12 cellular contexts compared by ENCODE assay signal in genomic region chr9:121359358-121360294, GRCh38. TPM values are rescaled to one million over a fixed set of nuclear protein-coding genes. Genes with fewer than 3 reads are reported as not detected.
DNase-seq lines count a peak whose midpoint lies in the region; ATAC-seq and TF ChIP-seq lines count a peak whose summit lies in the region.
"Had no signal": no experiment of that assay in that cellular context is flagged by ENCODE, and none has a peak within 500 bp of the region (broad histone marks: within the 10 kb centered on the region; RNA-seq: fewer than 3 reads in every experiment).

No MANE protein-coding gene starts in this region.

- no peak overlapping the region for H3K27ac ChIP-seq in CD8-positive, alpha-beta memory T cell (ENCODE audit: low read depth, low read length)
- H3K27ac ChIP-seq in Karpas-422 (ENCODE audit: low read length) (peak overlapping the region; percentile 16; the same call in 1 of the 2 replicates), PC-9 (no peak overlapping the region), body of pancreas (no peak overlapping the region)
- H3K27ac ChIP-seq: WERI-Rb-1 had no signal

- no peak overlapping the region for H3K4me3 ChIP-seq in CD8-positive, alpha-beta memory T cell (ENCODE audit: low read length)
- H3K4me3 ChIP-seq in Karpas-422 (ENCODE audit: low read length) (no peak overlapping the region), choroid plexus epithelial cell (ENCODE audit: low read depth, low read length) (no peak overlapping the region), PC-9 (no peak overlapping the region), body of pancreas (no peak overlapping the region)

- H3K36me3 Mint-ChIP-seq in CD8-positive, alpha-beta memory T cell = peaks cover 0 to 18% (median 9%) of the 10 kb centered on the region in 3 donors
- no peaks in the 10 kb centered on the region for H3K36me3 Mint-ChIP-seq in osteocyte (ENCODE audit: unreplicated experiment)
- H3K36me3 Mint-ChIP-seq: memory B cell had no signal

- no peak for TF ChIP-seq CTCF in choroid plexus epithelial cell (conservative IDR thresholded peaks at IDR 0.05; ENCODE audit: low read depth, low read length)
- no peak for TF ChIP-seq CTCF in osteocyte (IDR thresholded peaks at IDR 0.05)
- TF ChIP-seq CTCF in PC-9 (conservative IDR thresholded peaks at IDR 0.05) = no peak
- no peak for TF ChIP-seq CTCF in body of pancreas (IDR thresholded peaks at IDR 0.05)

- peaks cover 82 to 96% (median 94%) of the 10 kb centered on the region in 3 donors for H3K4me1 Mint-ChIP-seq in CD8-positive, alpha-beta memory T cell
- peaks cover 44% of the 10 kb centered on the region for H3K4me1 Mint-ChIP-seq in osteocyte (ENCODE audit: unreplicated experiment)

- H3K27ac Mint-ChIP-seq in CD8-positive, alpha-beta memory T cell = peak overlapping the region; percentile 57 to 96 (median 88)
- H3K27ac Mint-ChIP-seq in osteocyte (ENCODE audit: unreplicated experiment) = peak overlapping the region; percentile 71
- H3K27ac Mint-ChIP-seq: H9 had no signal

- H3K79me2 ChIP-seq in Karpas-422 (ENCODE audit: low read length) (peaks cover 19% of the 10 kb centered on the region; the same call in 1 of the 2 replicates), PC-9 (ENCODE audit: low read depth) (no peaks in the 10 kb centered on the region)

- 81% methylated on average over 3 of the region's 3 CpGs for WGBS in body of pancreas, 2 donors

- H3K27me3 ChIP-seq in CD8-positive, alpha-beta memory T cell (ENCODE audit: insufficient read depth, low read length, poor library complexity, severe bottlenecking) = no peaks in the 10 kb centered on the region
- H3K27me3 ChIP-seq in Karpas-422 (ENCODE audit: low read length) = no peaks in the 10 kb centered on the region
- H3K27me3 ChIP-seq in PC-9 (ENCODE audit: insufficient read depth, low read depth) = no peaks in the 10 kb centered on the region
- no peaks in the 10 kb centered on the region for H3K27me3 ChIP-seq in body of pancreas

- no peaks in the 10 kb centered on the region for H3K9me3 Mint-ChIP-seq in CD8-positive, alpha-beta memory T cell
- no peaks in the 10 kb centered on the region for H3K9me3 Mint-ChIP-seq in osteocyte (ENCODE audit: unreplicated experiment)
- H3K9me3 Mint-ChIP-seq: H9, memory B cell had no signal

- H3K36me3 ChIP-seq in CD8-positive, alpha-beta memory T cell (ENCODE audit: insufficient read depth, low read length) = no peaks in the 10 kb centered on the region
- H3K36me3 ChIP-seq in Karpas-422 (ENCODE audit: insufficient read depth, low read length) = no peaks in the 10 kb centered on the region
- H3K36me3 ChIP-seq in PC-9 (ENCODE audit: low read depth) = no peaks in the 10 kb centered on the region
- no peaks in the 10 kb centered on the region for H3K36me3 ChIP-seq in body of pancreas (replicated peaks in 1 of 2; ENCODE audit: insufficient read depth in 1 of 2, low read depth in 2 of 2)
- H3K36me3 ChIP-seq: WERI-Rb-1 had no signal

- no peak for TF ChIP-seq POLR2A in body of pancreas (IDR thresholded peaks at IDR 0.05)

- H3K9me2 ChIP-seq in Karpas-422 (replicated peaks; ENCODE audit: insufficient read depth, low read length) = no peaks in the 10 kb centered on the region
- H3K9me2 ChIP-seq in PC-9 (ENCODE audit: insufficient read depth) = no peaks in the 10 kb centered on the region

- ATAC-seq in GM19395 (IDR thresholded peaks at IDR 0.05; ENCODE audit: unreplicated experiment) (no peak), body of pancreas (no peak)

- H3K9me3 ChIP-seq in CD8-positive, alpha-beta memory T cell (ENCODE audit: low read length) = no peaks in the 10 kb centered on the region
- H3K9me3 ChIP-seq in Karpas-422 (ENCODE audit: low read length) (no peaks in the 10 kb centered on the region), PC-9 (ENCODE audit: insufficient read depth, low read depth) (no peaks in the 10 kb centered on the region), body of pancreas (no peaks in the 10 kb centered on the region)

- POLR2A ChIA-PET in CD8-positive, alpha-beta memory T cell (lab: Charles Lee) = no interaction called here
- POLR2A ChIA-PET in PC-9 (lab: Charles Lee; ENCODE audit: unreplicated experiment) = no interaction called here

- peaks cover 55% of the 10 kb centered on the region for H3K4me1 ChIP-seq in CD8-positive, alpha-beta memory T cell (ENCODE audit: insufficient read depth, low read length)
- peaks cover 34% of the 10 kb centered on the region for H3K4me1 ChIP-seq in Karpas-422 (ENCODE audit: low read length)
- H3K4me1 ChIP-seq in PC-9 (replicated peaks; ENCODE audit: insufficient read depth) = peaks cover 21% of the 10 kb centered on the region
- H3K4me1 ChIP-seq in body of pancreas = peaks cover 30% of the 10 kb centered on the region

- peaks cover 18% of the 10 kb centered on the region for H3F3A ChIP-seq in PC-9 (ENCODE audit: insufficient read depth, low read depth)

- peak overlapping the region in 6 of 7 donors; percentile 76 to 84 (median 80) for H3K4me3 Mint-ChIP-seq in CD8-positive, alpha-beta memory T cell
- H3K4me3 Mint-ChIP-seq in osteocyte (ENCODE audit: unreplicated experiment) = no peak overlapping the region
- H3K4me3 Mint-ChIP-seq: H9, memory B cell had no signal

- peak overlapping the region; percentile 45 for H3K4me2 ChIP-seq in Karpas-422 (ENCODE audit: low read depth, low read length, poor library complexity, severe bottlenecking)
- no peak overlapping the region for H3K4me2 ChIP-seq in PC-9

- 0 out of 2 replicates have a peak overlapping the region, but pooled peaks have one; percentile 26 for H3K9ac ChIP-seq in Karpas-422 (ENCODE audit: low read length)

- CTCF ChIA-PET in CD8-positive, alpha-beta memory T cell (lab: Charles Lee) = interaction anchor here (2.6 kb wide), 1 partner anchor 39 kb away, joined by 11 read pairs; no protein-coding TSS in a partner anchor
- CTCF ChIA-PET in PC-9 (lab: Charles Lee) = no interaction called here

- no peaks in the 10 kb centered on the region for H3K27me3 Mint-ChIP-seq in CD8-positive, alpha-beta memory T cell
- no peaks in the 10 kb centered on the region for H3K27me3 Mint-ChIP-seq in osteocyte (ENCODE audit: unreplicated experiment)
- H3K27me3 Mint-ChIP-seq: memory B cell had no signal

- intact Hi-C loops in PC-9 (cut with micrococcal nuclease; ENCODE audit: unreplicated experiment) (no loop called here), body of pancreas (cut with DNase I) (no loop called here)

- H4K20me1 ChIP-seq in Karpas-422 (ENCODE audit: insufficient read depth, low read depth, low read length) (no peaks in the 10 kb centered on the region), PC-9 (ENCODE audit: insufficient read depth) (no peaks in the 10 kb centered on the region)

- no TSS peak for BruUV-seq in PC-9 (replicated peaks; lab: Mats Ljungman, UMichigan)

- DNase-seq in CD8-positive, alpha-beta memory T cell = no peak
- DNase-seq in Karpas-422 = peak; percentile 57
- peak; percentile 58 for DNase-seq in choroid plexus epithelial cell (ENCODE audit: low read depth)
- DNase-seq in osteocyte (ENCODE audit: extremely low spot score, unreplicated experiment) = no peak
- no peak for DNase-seq in PC-9
- no peak for DNase-seq in hypothalamus (lab: John Stamatoyannopoulos, UW)
- DNase-seq in body of pancreas = no peak
- DNase-seq: H9, NCI-H1092 treated with DMSO at 0.1 percent for 48 hours, WERI-Rb-1 had no signal

- H2AFZ ChIP-seq in Karpas-422 (ENCODE audit: low read length) = 0 out of 2 replicates have a peak overlapping the region, but pooled peaks have one; percentile 7
- no peak overlapping the region for H2AFZ ChIP-seq in PC-9

RNA-seq across cellular contexts. Expression of gene STOM, which starts 10.4 kb away (rescaled TPM):
- total RNA-seq in CD8-positive, alpha-beta memory T cell = 10 to 100 TPM; 63.0 to 67.3 TPM
- polyA plus RNA-seq in CD8-positive, alpha-beta memory T cell = 315 TPM
- 16.4 and 33.1 TPM in 2 replicates for total RNA-seq in Karpas-422 (2014; rRNA removed; shearing (Covaris generic); ENCODE audit: low replicate concordance)
- total RNA-seq in osteocyte (51.0 and 53.2 TPM in 2 replicates), PC-9 (2021) (7.1 and 7.6 TPM in 2 replicates), body of pancreas (10 to 100 TPM; 59.9 to 70.5 TPM)

Comparison
In these comparisons a context has a peak if more than half of its experiments do, and no peak if none do; other contexts are left out.
1. DNase-seq: peak in Karpas-422 (single experiment) and choroid plexus epithelial cell (single experiment); none in CD8-positive, alpha-beta memory T cell (0 of 5), osteocyte (single experiment), PC-9 (0 of 2), hypothalamus (0 of 51) and body of pancreas (0 of 4).